In the genomic region with DNA sequence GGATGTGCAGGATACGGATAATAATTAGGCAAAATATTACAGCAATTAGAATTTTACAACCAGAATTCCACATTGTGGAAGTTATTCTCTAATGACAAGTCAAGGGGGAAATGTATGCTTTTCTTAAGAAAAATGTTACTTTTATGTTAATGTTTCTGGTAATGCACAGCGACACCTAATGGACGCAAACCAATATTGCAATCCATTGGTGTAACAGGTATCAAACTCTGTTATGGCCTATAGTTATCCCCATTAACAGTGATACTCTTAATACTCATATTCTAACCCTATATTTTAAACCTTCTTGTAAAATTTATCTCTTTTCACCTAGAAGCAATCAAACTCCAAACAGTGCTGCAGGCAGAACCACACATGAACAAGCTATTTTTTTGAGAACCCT, we compare ENCODE assay signal across 8 cellular contexts. TPM values are rescaled to one million over a fixed set of nuclear protein-coding genes. Genes with fewer than 3 reads are reported as not detected.
DNase-seq lines count a peak whose midpoint lies in the region; ATAC-seq, FAIRE-seq and TF ChIP-seq lines count a peak whose summit lies in the region.
"Not testable (repeated sequence)": the region's sequence is repeated elsewhere in the genome, so short reads cannot be mapped to it uniquely, and the experiment has no call there.

No MANE protein-coding gene starts in this region.

- not testable (repeated sequence) for TF ChIP-seq EP300 in esophagus muscularis mucosa (IDR thresholded peaks at IDR 0.05)

- not testable (repeated sequence) for ATAC-seq in lung (ENCODE audit: insufficient read depth, low FRiP score)

- H3K9me3 Mint-ChIP-seq in activated naive CD4-positive, alpha-beta T cell treated with anti-CD3 and anti-CD28 coated beads, Interleukin-2, amount 10 ng/mL, durations not matched to agents 7 days and 5 days, result not testable (repeated sequence)

- H3K4me3 Mint-ChIP-seq in activated naive CD4-positive, alpha-beta T cell treated with anti-CD3 and anti-CD28 coated beads, Interleukin-2, amount 10 ng/mL, durations not matched to agents 7 days and 5 days, result not testable (repeated sequence)

- intact Hi-C loops in esophagus muscularis mucosa (cut with DNase I), result not testable (repeated sequence)

- WGBS in esophagus muscularis mucosa, result 3% methylated on average over 3 of the region's 3 CpGs
- WGBS in lung, 2 donors, result 1 to 6% methylated on average over 3 of the region's 3 CpGs

- H3K27ac Mint-ChIP-seq in activated naive CD4-positive, alpha-beta T cell treated with anti-CD3 and anti-CD28 coated beads, Interleukin-2, amount 10 ng/mL, durations not matched to agents 7 days and 5 days, result not testable (repeated sequence)

- H3K27me3 Mint-ChIP-seq in activated naive CD4-positive, alpha-beta T cell treated with anti-CD3 and anti-CD28 coated beads, Interleukin-2, amount 10 ng/mL, durations not matched to agents 7 days and 5 days, result not testable (repeated sequence)

- DNase-seq in Ammon's horn (ENCODE audit: low spot score), result peak; percentile 3
- DNase-seq in GM12891 (ENCODE audit: insufficient read length, low spot score); esophagus muscularis mucosa (ENCODE audit: extremely low spot score); lung (ENCODE audit: low spot score): not testable (repeated sequence)
- peak; percentile 35 for DNase-seq in NCI-H1694 (lab: John Stamatoyannopoulos, UW)
- peak; percentile 24 to 57 for DNase-seq in SJCRH30
- peak; percentile 55 for DNase-seq in activated naive CD4-positive, alpha-beta T cell treated with anti-CD3 and anti-CD28 coated beads, Interleukin-2, amount 10 ng/mL, durations not matched to agents 7 days and 5 days
- peak; percentile 45 for DNase-seq in stimulated activated CD4-positive, alpha-beta T cell treated with anti-CD3 and anti-CD28 coated beads, Interleukin-15, amount 100 ng/mL, for 24 hours

- H3K4me1 Mint-ChIP-seq in activated naive CD4-positive, alpha-beta T cell treated with anti-CD3 and anti-CD28 coated beads, Interleukin-2, amount 10 ng/mL, durations not matched to agents 7 days and 5 days, result not testable (repeated sequence)

- not testable (repeated sequence) for H3K36me3 Mint-ChIP-seq in activated naive CD4-positive, alpha-beta T cell treated with anti-CD3 and anti-CD28 coated beads, Interleukin-2, amount 10 ng/mL, durations not matched to agents 7 days and 5 days

- H3K4me1 ChIP-seq in SJCRH30; esophagus muscularis mucosa; lung (ENCODE audit: control insufficient read depth in 2 of 2, insufficient read depth in 2 of 2, low read length in 2 of 2): not testable (repeated sequence)

- H3K36me3 ChIP-seq in SJCRH30; esophagus muscularis mucosa; lung (ENCODE audit: control insufficient read depth in 2 of 2, insufficient read depth in 2 of 2, low read length in 2 of 2): not testable (repeated sequence)

- CTCF ChIA-PET in activated naive CD4-positive, alpha-beta T cell treated with anti-CD3 and anti-CD28 coated beads, Interleukin-2, amount 10 ng/mL, durations not matched to agents 7 days and 5 days (lab: Charles Lee), result not testable (repeated sequence)

- FAIRE-seq in GM12891 (lab: Jason Lieb, UNC), result peak; percentile 9

- not testable (repeated sequence) for H3K9me3 ChIP-seq in SJCRH30 (replicated peaks); esophagus muscularis mucosa; lung (ENCODE audit: control insufficient read depth in 2 of 2, insufficient read depth in 1 of 2, low read length in 1 of 2)

- H3K27me3 ChIP-seq in SJCRH30; esophagus muscularis mucosa; lung (ENCODE audit: control insufficient read depth, insufficient read depth): not testable (repeated sequence)

- not testable (repeated sequence) for H3K4me3 ChIP-seq in SJCRH30, esophagus muscularis mucosa, lung

- H3K27ac ChIP-seq in SJCRH30; esophagus muscularis mucosa (replicated peaks in 1 of 4); lung (ENCODE audit: low read depth in 1 of 2, low read length in 1 of 2): not testable (repeated sequence)

- not testable (repeated sequence) for TF ChIP-seq POLR2A in GM12891 (IDR thresholded peaks at IDR 0.05; ENCODE audit: low read depth, low read length); esophagus muscularis mucosa (IDR thresholded peaks at IDR 0.05; ENCODE audit: low read depth)

- TF ChIP-seq CTCF in esophagus muscularis mucosa (IDR thresholded peaks at IDR 0.05) (peak in 2 of 3 experiments; percentile 38 to 51), lung (IDR thresholded peaks at IDR 0.05; ENCODE audit: control extremely low read depth, extremely low read depth) (peak; percentile 17)

RNA-seq across cellular contexts. Expression of gene CYP4Z1, which starts 22.3 kb away (rescaled TPM):
- polyA plus RNA-seq in GM12891 (2012; ENCODE audit: low read depth, missing spikeins), result not detected
- not detected in 2 replicates for total RNA-seq in SJCRH30 (2014; rRNA removed; shearing (Covaris generic))
- total RNA-seq in esophagus muscularis mucosa, result 1 to 10 TPM; 1.1 to 2.8 (median 1.5) TPM
- 1 to 10 TPM; 1.3 TPM for total RNA-seq in lung
- polyA plus RNA-seq in lung, result 1 to 10 TPM in 1 of 2 donors, under 1 TPM in 1; 0.25 to 1.1 TPM

RNA-seq across cellular contexts. Expression of gene CYP4A22, which starts 47.9 kb away (rescaled TPM):
- not detected for polyA plus RNA-seq in GM12891 (2012; ENCODE audit: low read depth, missing spikeins)
- not detected in 2 replicates for total RNA-seq in SJCRH30 (2014; rRNA removed; shearing (Covaris generic))
- under 1 TPM in 2 of 4 donors, not detected in 2; 0.19 to 0.46 TPM for total RNA-seq in esophagus muscularis mucosa
- total RNA-seq in lung, result under 1 TPM; 0.14 to 0.18 TPM
- under 1 TPM; 0.05 to 0.16 TPM for polyA plus RNA-seq in lung
